In the genomic region with DNA sequence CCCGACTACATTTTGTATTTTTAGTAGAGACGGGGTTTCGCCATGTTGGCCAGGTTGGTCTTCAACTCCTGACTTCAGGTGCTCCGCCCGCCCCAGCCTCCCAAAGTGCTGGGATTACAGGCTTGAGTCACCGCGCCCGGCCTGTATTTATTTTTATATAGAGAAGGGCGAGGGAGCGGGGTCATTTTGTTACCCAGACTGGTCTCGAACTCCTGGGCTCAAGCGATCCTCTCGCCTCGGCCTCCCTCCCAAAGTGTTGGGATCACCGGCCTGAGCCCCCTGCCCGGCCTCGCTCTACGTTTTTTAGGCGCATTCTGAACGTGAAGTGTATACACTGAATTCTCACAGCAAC, we compare ENCODE assay signal across 8 cellular contexts. TPM values are rescaled to one million over a fixed set of nuclear protein-coding genes. Genes with fewer than 3 reads are reported as not detected.
A peak's percentile ranks its signal among the peaks of the same experiment; 100 is the strongest.
DNase-seq lines count a peak whose midpoint lies in the region; ATAC-seq and TF ChIP-seq lines count a peak whose summit lies in the region.

No MANE protein-coding gene starts in this region.

- no peak for ATAC-seq in HG03175 (IDR thresholded peaks at IDR 0.05; ENCODE audit: unreplicated experiment)
- no peak for ATAC-seq in GM19463 (IDR thresholded peaks at IDR 0.05; ENCODE audit: unreplicated experiment)
- no peak for ATAC-seq in GM21825 (IDR thresholded peaks at IDR 0.05; ENCODE audit: unreplicated experiment)
- ATAC-seq in GM19455 (IDR thresholded peaks at IDR 0.05; ENCODE audit: unreplicated experiment) = no peak

- DNase-seq in CD4-positive, alpha-beta memory T cell = no peak
- DNase-seq in SJCRH30 (no peak), osteocyte (ENCODE audit: extremely low spot score, unreplicated experiment) (no peak)

- peak overlapping the region; percentile 92 for H3K27ac ChIP-seq in CD4-positive, alpha-beta memory T cell (ENCODE audit: low read depth, low read length)
- peak overlapping the region; percentile 89 for H3K27ac ChIP-seq in SJCRH30
- peak overlapping the region; percentile 95 for H3K27ac ChIP-seq in esophagus (ENCODE audit: low read depth in 2 of 2, low read length in 1 of 2)

- peaks cover 42% of the 10 kb centered on the region for H3K4me1 ChIP-seq in CD4-positive, alpha-beta memory T cell (ENCODE audit: insufficient read depth, low read length)
- H3K4me1 ChIP-seq in SJCRH30 (peaks cover 8% of the 10 kb centered on the region; the same call in 1 of the 2 replicates), esophagus (ENCODE audit: control insufficient read depth in 2 of 2, insufficient read depth in 2 of 2, low read length in 1 of 2) (no peaks in the 10 kb centered on the region)

- H3K9me3 ChIP-seq in CD4-positive, alpha-beta memory T cell (ENCODE audit: control insufficient read depth in 1 of 2, low read length in 2 of 2) = no peaks in the 10 kb centered on the region
- no peaks in the 10 kb centered on the region for H3K9me3 ChIP-seq in SJCRH30 (replicated peaks)
- no peaks in the 10 kb centered on the region for H3K9me3 ChIP-seq in esophagus (ENCODE audit: control insufficient read depth in 2 of 2, insufficient read depth in 1 of 2, low read depth in 1 of 2, low read length in 1 of 2)

- H3K27ac Mint-ChIP-seq in CD4-positive, alpha-beta memory T cell = peak overlapping the region; percentile 84 to 96 (median 92)
- peak overlapping the region; percentile 91 for H3K27ac Mint-ChIP-seq in osteocyte (ENCODE audit: unreplicated experiment)

- peaks cover 28 to 43% (median 35%) of the 10 kb centered on the region in 4 donors for H3K4me1 Mint-ChIP-seq in CD4-positive, alpha-beta memory T cell
- peaks cover 37% of the 10 kb centered on the region for H3K4me1 Mint-ChIP-seq in osteocyte (ENCODE audit: unreplicated experiment)

- H3K36me3 Mint-ChIP-seq in CD4-positive, alpha-beta memory T cell = peaks cover 21 to 22% of the 10 kb centered on the region in 2 donors
- peaks cover 18% of the 10 kb centered on the region for H3K36me3 Mint-ChIP-seq in osteocyte (ENCODE audit: unreplicated experiment)

- intact Hi-C loops in CD4-positive, alpha-beta memory T cell (cut with micrococcal nuclease) = loop anchor here (2.0 to 5.0 kb wide), 3 partner anchors 46 to 549 kb away; a partner anchor contains a TSS

- TF ChIP-seq CTCF in osteocyte (IDR thresholded peaks at IDR 0.05) = no peak

- POLR2A ChIA-PET in CD4-positive, alpha-beta memory T cell (lab: Charles Lee; ENCODE audit: partially characterized antibody) = interaction anchor here (1.1 to 3.2 kb wide), 6 partner anchors 15 to 548 kb away, joined by 3 to 12 read pairs (median 6); no protein-coding TSS in a partner anchor

- CTCF ChIA-PET in CD4-positive, alpha-beta memory T cell (lab: Charles Lee; ENCODE audit: partially characterized antibody) = interaction anchor here (1.6 to 1.9 kb wide), 3 partner anchors 59 to 90 kb away, joined by 3 to 6 read pairs (median 5); no protein-coding TSS in a partner anchor

- H3K4me3 Mint-ChIP-seq in CD4-positive, alpha-beta memory T cell = peak overlapping the region; percentile 77 to 98 (median 90)
- peak overlapping the region; percentile 85 for H3K4me3 Mint-ChIP-seq in osteocyte (ENCODE audit: unreplicated experiment)

- peak overlapping the region; percentile 44 to 65 for H3K4me3 ChIP-seq in CD4-positive, alpha-beta memory T cell (ENCODE audit: low read length in 2 of 2)
- H3K4me3 ChIP-seq in SJCRH30 (peak overlapping the region; percentile 99), esophagus (ENCODE audit: low read depth in 1 of 2, low read length in 2 of 2) (peak overlapping the region; percentile 79 to 95)

- H3K27me3 ChIP-seq in CD4-positive, alpha-beta memory T cell (ENCODE audit: insufficient read depth, low read length) = no peaks in the 10 kb centered on the region
- H3K27me3 ChIP-seq in SJCRH30 (no peaks in the 10 kb centered on the region), esophagus (ENCODE audit: control insufficient read depth in 1 of 2, insufficient read depth in 2 of 2, low read length in 2 of 2) (no peaks in the 10 kb centered on the region)

- H3K9me3 Mint-ChIP-seq in CD4-positive, alpha-beta memory T cell = no peaks in the 10 kb centered on the region
- no peaks in the 10 kb centered on the region for H3K9me3 Mint-ChIP-seq in osteocyte (ENCODE audit: unreplicated experiment)

- H3K36me3 ChIP-seq in CD4-positive, alpha-beta memory T cell (ENCODE audit: insufficient read depth, low read length) = peaks cover 4% of the 10 kb centered on the region
- H3K36me3 ChIP-seq in SJCRH30 (peaks cover 29% of the 10 kb centered on the region), esophagus (ENCODE audit: control insufficient read depth in 2 of 2, insufficient read depth in 2 of 2, low read length in 1 of 2) (no peaks in the 10 kb centered on the region)

- WGBS in esophagus, 2 donors = 72 to 85% methylated on average over 20 of the region's 20 CpGs

- no peaks in the 10 kb centered on the region for H3K27me3 Mint-ChIP-seq in CD4-positive, alpha-beta memory T cell
- no peaks in the 10 kb centered on the region for H3K27me3 Mint-ChIP-seq in osteocyte (ENCODE audit: unreplicated experiment)

RNA-seq across cellular contexts. Expression of a gene that starts 0.5 kb away (rescaled TPM):
- 10 to 100 TPM; 71.8 to 77.0 TPM for total RNA-seq in CD4-positive, alpha-beta memory T cell
- polyA plus RNA-seq in CD4-positive, alpha-beta memory T cell = 10 to 100 TPM; 30.7 to 37.2 TPM
- total RNA-seq in SJCRH30 (2014; rRNA removed; shearing (Covaris generic)) = 48.9 and 55.6 TPM in 2 replicates
- polyA plus RNA-seq in esophagus = 10 to 100 TPM; 13.3 to 14.2 TPM
- 61.6 and 62.8 TPM in 2 replicates for total RNA-seq in osteocyte
